ENCODE assay signal across 9 cellular contexts in the genomic region with DNA sequence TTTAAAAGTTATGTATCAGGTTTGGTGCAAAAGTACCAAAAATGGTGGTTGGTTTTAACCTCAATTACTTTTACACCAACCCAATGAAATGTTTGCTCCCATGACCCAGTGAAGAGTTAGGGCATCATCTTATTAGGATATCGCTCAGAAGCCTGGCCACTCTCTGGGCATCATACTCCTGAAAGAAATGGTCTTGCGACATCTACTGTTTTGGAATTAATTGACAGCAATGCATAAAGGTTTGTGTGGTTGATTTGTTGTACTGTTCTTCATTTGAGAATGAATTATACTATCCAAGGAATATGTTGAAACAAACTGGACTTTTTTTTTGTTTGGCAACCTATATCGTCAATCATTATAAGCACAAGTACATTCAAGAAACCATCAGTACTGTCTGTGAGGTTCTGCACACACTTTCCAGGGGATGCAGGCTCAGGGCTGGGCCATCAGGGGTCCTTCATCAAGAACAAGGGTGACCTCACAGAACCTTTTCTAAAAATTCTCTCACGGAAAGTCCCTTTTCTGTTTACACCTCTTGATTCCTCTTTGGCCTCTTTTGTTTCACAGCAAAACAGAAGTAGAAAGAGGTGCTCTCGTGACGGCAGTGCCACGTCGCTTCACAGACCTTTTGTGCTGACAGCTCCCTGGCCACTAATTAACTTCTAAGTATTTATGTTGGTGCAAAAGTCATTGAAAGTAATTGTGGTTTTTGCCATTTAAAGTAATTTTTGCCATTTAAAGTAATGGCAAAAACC.
DNase-seq lines count a peak whose midpoint lies in the region; ATAC-seq and TF ChIP-seq lines count a peak whose summit lies in the region.
"Had no signal": no experiment of that assay in that cellular context is flagged by ENCODE, and none has a peak within 500 bp of the region (broad histone marks: within the 10 kb centered on the region; RNA-seq: fewer than 3 reads in every experiment).

No MANE protein-coding gene starts in this region.

- H3K4me1 ChIP-seq in RWPE2 (ENCODE audit: insufficient read depth, poor library complexity, severe bottlenecking): peaks cover 23% of the 10 kb centered on the region
- peaks cover 0 to 14% (median 1%) of the 10 kb centered on the region in 4 donors for H3K4me1 ChIP-seq in tibial artery
- H3K4me1 ChIP-seq: psoas muscle had no signal

- intact Hi-C loops in tibial artery (cut with DNase I; ENCODE audit: low total_unique reads): no loop called here

- H3K9me3 ChIP-seq in RWPE2 (ENCODE audit: severe bottlenecking) (no peaks in the 10 kb centered on the region), tibial artery (no peaks in the 10 kb centered on the region)
- H3K9me3 ChIP-seq: psoas muscle had no signal

- TF ChIP-seq CTCF in RWPE2 (IDR thresholded peaks at IDR 0.05; ENCODE audit: poor library complexity, severe bottlenecking) (no peak), tibial artery (IDR thresholded peaks at IDR 0.05) (no peak)

- ATAC-seq in GM18873 (IDR thresholded peaks at IDR 0.05; ENCODE audit: low FRiP score, unreplicated experiment): peak; percentile 93
- peak; percentile 94 for ATAC-seq in HG02763 (IDR thresholded peaks at IDR 0.05; ENCODE audit: unreplicated experiment)
- no peak for ATAC-seq in RWPE2 (ENCODE audit: low read depth)

- H3K36me3 ChIP-seq in RWPE2 (ENCODE audit: low read depth) (no peaks in the 10 kb centered on the region), tibial artery (no peaks in the 10 kb centered on the region)

- DNase-seq in RWPE2 (ENCODE audit: low spot score) (no peak), fibroblast of gingiva (ENCODE audit: low read depth) (peak; percentile 53), NCI-H1105 (lab: John Stamatoyannopoulos, UW) (no peak), tibial artery (no peak), NCI-H526 treated with DMSO at 0.1 percent for 48 hours (lab: John Stamatoyannopoulos, UW) (no peak)
- DNase-seq in stimulated activated CD4-positive, alpha-beta T cell treated with anti-CD3 and anti-CD28 coated beads, Interleukin-2, amount 100 ng/mL, for 24 hours: peak; percentile 23 to 30
- DNase-seq: psoas muscle had no signal

- no peaks in the 10 kb centered on the region for H3K27me3 ChIP-seq in RWPE2 (ENCODE audit: insufficient read depth, poor library complexity, severe bottlenecking)
- no peaks in the 10 kb centered on the region for H3K27me3 ChIP-seq in tibial artery

- H3K27ac ChIP-seq in RWPE2 (ENCODE audit: poor library complexity, severe bottlenecking): peak overlapping the region; percentile 30
- no peak overlapping the region for H3K27ac ChIP-seq in tibial artery
- H3K27ac ChIP-seq: psoas muscle had no signal

- H3K4me3 ChIP-seq in RWPE2 (ENCODE audit: severe bottlenecking) (no peak overlapping the region), tibial artery (no peak overlapping the region)
- H3K4me3 ChIP-seq: psoas muscle had no signal

Comparison
In these comparisons a context has a peak if more than half of its experiments do, and no peak if none do; other contexts are left out.
1. DNase-seq: peak in fibroblast of gingiva (single experiment) and stimulated activated CD4-positive, alpha-beta T cell treated with anti-CD3 and anti-CD28 coated beads, Interleukin-2, amount 100 ng/mL, for 24 hours (2 of 2); none in RWPE2 (single experiment), NCI-H1105 (single experiment), tibial artery (0 of 2) and NCI-H526 treated with DMSO at 0.1 percent for 48 hours (single experiment).